In the genomic region with DNA sequence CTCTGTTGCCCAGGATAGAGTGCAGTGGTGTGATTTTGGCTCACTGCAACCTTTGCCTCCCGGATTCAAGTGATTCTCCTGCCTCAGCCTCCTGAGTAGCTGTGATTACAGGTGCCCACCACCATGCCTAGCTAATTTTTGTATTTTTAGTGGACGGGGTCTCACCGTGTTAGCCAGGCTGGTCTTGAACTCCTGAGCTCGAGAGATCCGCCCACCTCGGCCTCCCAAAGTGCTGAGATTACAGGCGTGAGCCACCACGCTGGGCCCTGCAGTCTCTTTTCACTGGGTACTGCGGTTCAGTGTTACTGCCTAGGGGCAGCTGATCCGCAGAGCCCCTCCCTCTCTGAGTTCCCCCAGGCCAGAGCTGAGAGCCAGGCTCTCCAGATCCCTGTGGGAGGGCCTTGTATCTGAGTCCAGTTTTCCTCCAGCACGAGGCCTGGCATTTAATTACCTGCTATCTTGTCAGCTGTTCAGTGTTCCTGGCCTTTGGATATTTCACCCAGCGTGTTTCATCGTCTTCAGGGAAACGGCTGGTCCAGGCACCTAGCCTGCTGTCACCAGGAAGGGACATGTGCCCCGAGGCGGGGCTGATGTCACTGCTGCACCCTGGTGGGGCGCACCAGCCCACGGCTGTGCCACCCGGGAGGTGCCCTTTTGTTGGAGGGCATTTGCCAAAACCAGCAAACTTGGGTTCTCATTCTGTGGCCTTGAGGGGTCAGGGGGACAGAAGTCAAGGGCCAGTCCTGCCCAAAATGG, we compare ENCODE assay signal across 11 cellular contexts. TPM values are rescaled to one million over a fixed set of nuclear protein-coding genes. Genes with fewer than 3 reads are reported as not detected.
DNase-seq lines count a peak whose midpoint lies in the region; ATAC-seq and TF ChIP-seq lines count a peak whose summit lies in the region.
"Not testable (repeated sequence)": the region's sequence is repeated elsewhere in the genome, so short reads cannot be mapped to it uniquely, and the experiment has no call there.
"Had no signal": no experiment of that assay in that cellular context is flagged by ENCODE, and none has a peak within 500 bp of the region (broad histone marks: within the 10 kb centered on the region; RNA-seq: fewer than 3 reads in every experiment).

No MANE protein-coding gene starts in this region.

- not testable (repeated sequence) for ATAC-seq in SK-N-SH treated with all-trans-retinoic acid at 6 μM for 48 hours, Right ventricle myocardium inferior, upper lobe of right lung

- BruUV-seq in PC-9 (replicated peaks; lab: Mats Ljungman, UMichigan): not testable (repeated sequence)

- not testable (repeated sequence) for H3K36me3 Mint-ChIP-seq in neural crest cell (ENCODE audit: low read depth)

- not testable (repeated sequence) for H3K27me3 ChIP-seq in PC-9 (ENCODE audit: insufficient read depth, low read depth); upper lobe of right lung

- TF ChIP-seq CTCF in PC-9 (conservative IDR thresholded peaks at IDR 0.05); neural crest cell (conservative IDR thresholded peaks at IDR 0.05); upper lobe of right lung (IDR thresholded peaks at IDR 0.05): not testable (repeated sequence)

- peak overlapping the region; percentile 77; the same call in 1 of the 2 replicates for H3K4me2 ChIP-seq in PC-9

- not testable (repeated sequence) for H3K4me1 Mint-ChIP-seq in neural crest cell

- DNase-seq in DMS153 (lab: John Stamatoyannopoulos, UW) (peak; percentile 10), NCI-H146 treated with DMSO at 0.1 percent for 48 hours (lab: John Stamatoyannopoulos, UW; ENCODE audit: unreplicated experiment) (peak; percentile 25), Right ventricle myocardium inferior (ENCODE audit: missing footprints) (peak; percentile 68), islet precursor cell (peak; percentile 54), upper lobe of right lung (peak; percentile 56)
- DNase-seq in PC-9; neural crest cell (ENCODE audit: low read depth, low spot score): not testable (repeated sequence)

- not testable (repeated sequence) for H3K79me2 ChIP-seq in PC-9 (ENCODE audit: low read depth)

- H2AFZ ChIP-seq in PC-9: not testable (repeated sequence)

- H3K27ac ChIP-seq in PC-9, upper lobe of right lung: not testable (repeated sequence)

- H3K9me2 ChIP-seq in PC-9 (ENCODE audit: insufficient read depth): not testable (repeated sequence)

- H4K20me1 ChIP-seq in PC-9 (ENCODE audit: insufficient read depth): not testable (repeated sequence)

- intact Hi-C loops in PC-9 (cut with micrococcal nuclease; ENCODE audit: unreplicated experiment); Right ventricle myocardium inferior (cut with DNase I); upper lobe of right lung (cut with DNase I): not testable (repeated sequence)

- H3K9me3 Mint-ChIP-seq in neural crest cell: not testable (repeated sequence)

- not testable (repeated sequence) for H3K36me3 ChIP-seq in PC-9 (ENCODE audit: low read depth)
- H3K36me3 ChIP-seq in upper lobe of right lung: peaks cover 32% of the 10 kb centered on the region

- H3K4me1 ChIP-seq in PC-9 (replicated peaks; ENCODE audit: insufficient read depth); upper lobe of right lung: not testable (repeated sequence)

- not testable (repeated sequence) for H3F3A ChIP-seq in PC-9 (ENCODE audit: insufficient read depth, low read depth)

- not testable (repeated sequence) for H3K4me3 ChIP-seq in PC-9, upper lobe of right lung

- H3K9me3 ChIP-seq in PC-9 (ENCODE audit: insufficient read depth, low read depth); upper lobe of right lung: not testable (repeated sequence)

- H3K4me3 Mint-ChIP-seq in neural crest cell: peak overlapping the region; percentile 41

- CTCF ChIA-PET in PC-9 (lab: Charles Lee): not testable (repeated sequence)

- POLR2A ChIA-PET in PC-9 (lab: Charles Lee; ENCODE audit: unreplicated experiment): not testable (repeated sequence)

- not testable (repeated sequence) for H3K27me3 Mint-ChIP-seq in neural crest cell (ENCODE audit: low read depth)

- not testable (repeated sequence) for H3K27ac Mint-ChIP-seq in neural crest cell (ENCODE audit: unreplicated experiment)

TF ChIP-seq in SK-N-SH treated with all-trans-retinoic acid at 6 μM for 48 hours, 23 proteins besides CTCF, POLR2A, EP300 and RAD21:
- peak; percentile 15; the same call in 1 of the 2 replicates for TF ChIP-seq TCF4 (CRISPR knock-in tag; IDR thresholded peaks at IDR 0.05; ENCODE audit: borderline replicate concordance)
TF ChIP-seq in SK-N-SH treated with all-trans-retinoic acid at 6 μM for 48 hours: peak in this region for 1; not testable (repeated sequence) for 22.

RNA-seq across cellular contexts. Expression of gene LFNG, which starts 16.5 kb away (rescaled TPM):
- total RNA-seq in PC-9 (2021) (21.3 and 24.7 TPM in 2 replicates), Right ventricle myocardium inferior (6.5 TPM), neural crest cell (39.0 and 44.9 TPM in 2 replicates), upper lobe of right lung (35.4 TPM)

RNA-seq across cellular contexts. Expression of gene BRAT1, which starts 19.3 kb away (rescaled TPM):
- total RNA-seq in PC-9 (2021): 53.9 and 57.7 TPM in 2 replicates
- 14.8 TPM for total RNA-seq in Right ventricle myocardium inferior
- total RNA-seq in neural crest cell: 47.3 and 52.7 TPM in 2 replicates
- total RNA-seq in upper lobe of right lung: 24.1 TPM

RNA-seq across cellular contexts. Expression of gene IQCE, which starts 22.7 kb away (rescaled TPM):
- total RNA-seq in PC-9 (2021): 28.3 and 35.8 TPM in 2 replicates
- total RNA-seq in Right ventricle myocardium inferior: 11.5 TPM
- total RNA-seq in neural crest cell: 18.4 and 22.4 TPM in 2 replicates
- total RNA-seq in upper lobe of right lung: 22.2 TPM

RNA-seq across cellular contexts. Expression of gene GRIFIN, which starts 59.9 kb away (rescaled TPM):
- total RNA-seq in PC-9 (2021): not detected in 2 replicates
- total RNA-seq in Right ventricle myocardium inferior: not detected
- not detected in 2 replicates for total RNA-seq in neural crest cell
- total RNA-seq in upper lobe of right lung: not detected
- total RNA-seq: A172; CD4-positive, alpha-beta T cell; H9 had no signal
